In the genomic region with DNA sequence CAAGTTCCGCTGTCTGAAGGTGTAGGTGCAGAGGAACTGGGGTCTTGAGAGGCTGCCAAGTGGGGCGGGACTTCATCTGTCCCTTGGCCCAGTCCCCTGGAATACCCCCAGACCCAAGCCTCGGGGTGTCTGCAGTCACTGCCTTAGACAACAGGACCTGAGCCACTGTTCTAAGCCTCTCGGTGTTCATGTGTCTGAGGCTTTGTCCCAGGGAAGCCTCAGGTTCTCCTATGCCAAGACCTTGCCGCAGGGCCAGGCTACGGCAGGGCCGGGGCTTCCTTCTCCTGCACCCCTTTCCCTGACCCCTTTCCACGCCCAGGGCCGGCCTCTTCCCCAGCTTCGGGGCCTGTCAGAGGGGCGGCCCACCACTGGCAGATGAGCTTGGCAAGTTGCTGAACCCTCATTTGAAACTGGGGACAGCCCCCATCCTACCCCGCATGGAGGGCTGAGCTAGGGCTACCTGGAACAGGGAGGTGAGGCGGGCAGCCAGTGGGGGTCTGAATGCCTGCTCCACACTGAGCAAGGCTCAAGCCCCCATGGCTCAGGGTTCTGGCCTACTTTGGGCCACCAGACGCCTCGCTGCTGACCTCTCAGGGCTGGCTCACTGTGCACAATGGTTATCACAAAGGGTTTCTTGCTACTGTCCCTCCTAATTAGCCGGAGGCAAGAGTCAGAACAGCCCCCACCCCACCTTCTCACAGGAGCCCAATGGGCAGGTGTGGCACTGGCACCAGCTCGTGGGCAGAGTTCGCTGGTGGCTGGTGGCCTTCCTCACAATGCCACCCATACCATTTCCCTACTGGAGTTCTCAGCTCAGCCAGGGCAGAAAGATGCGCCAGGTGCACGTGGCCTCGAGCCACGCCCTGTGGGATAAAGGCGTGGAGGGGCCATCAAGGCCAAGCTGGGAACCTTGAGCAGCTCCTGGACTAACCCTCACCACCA, we compare ENCODE assay signal across 15 cellular contexts. TPM values are rescaled to one million over a fixed set of nuclear protein-coding genes. Genes with fewer than 3 reads are reported as not detected.
"Had no signal": no experiment of that assay in that cellular context is flagged by ENCODE, and none has a peak within 500 bp of the region (broad histone marks: within the 10 kb centered on the region; RNA-seq: fewer than 3 reads in every experiment).

No MANE protein-coding gene starts in this region.

- DNase-seq: activated CD4-positive, CD25-positive, alpha-beta regulatory T cell; activated effector memory CD4-positive, alpha-beta T cell treated with anti-CD3 and anti-CD28 coated beads, Interleukin-2, amount 50 U/mL, for 16 hours; activated T-cell treated with anti-CD3 and anti-CD28 coated beads, Interleukin-2, amount 50 U/mL, for 1 hour; esophagus squamous epithelium; T-helper 2 cell; trophoblast cell had no signal

- H3K27me3 ChIP-seq: dorsolateral prefrontal cortex, ovary had no signal

- H3K27ac ChIP-seq: esophagus squamous epithelium, ovary had no signal

- H3K27me3 Mint-ChIP-seq: activated naive CD8-positive, alpha-beta T cell had no signal

- FAIRE-seq: TTC549 had no signal

- H3K36me3 ChIP-seq: ovary had no signal

- H3K9me3 ChIP-seq: esophagus squamous epithelium, ovary had no signal

- H3K36me3 Mint-ChIP-seq: activated naive CD8-positive, alpha-beta T cell had no signal

- H3K4me3 Mint-ChIP-seq: activated naive CD8-positive, alpha-beta T cell had no signal

- H3K4me3 ChIP-seq: dorsolateral prefrontal cortex, esophagus squamous epithelium, ovary had no signal

RNA-seq across cellular contexts. Expression of a gene that starts 7.1 kb away (rescaled TPM):
- total RNA-seq: esophagus squamous epithelium, left ventricle myocardium superior, mesenteric fat pad, ovary, renal cortical epithelial cell, skeletal muscle tissue had no signal
- polyA plus RNA-seq: neural cell, ovary had no signal
